ENCODE assay signal across 1 cellular context in the genomic region with DNA sequence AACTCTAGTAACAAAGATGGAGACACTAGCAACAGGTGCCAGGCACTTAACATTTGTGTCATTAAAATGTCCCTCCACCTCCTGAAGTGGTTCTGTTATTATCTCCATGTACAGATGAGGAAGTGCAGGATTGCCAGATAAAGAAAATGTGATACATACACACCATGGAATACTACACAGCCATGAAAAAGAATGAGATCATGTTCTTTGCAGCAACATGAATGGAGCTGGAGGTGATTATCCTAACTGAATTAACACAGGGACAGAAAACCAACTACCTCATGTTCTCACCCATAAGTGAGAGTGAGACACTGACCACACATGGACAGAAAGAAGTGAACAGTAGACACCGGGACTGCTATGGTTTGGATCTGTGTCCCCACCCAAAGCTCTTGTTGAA.
TF ChIP-seq lines count a peak whose summit lies in the region.

No MANE protein-coding gene starts in this region.

TF ChIP-seq in HEK293, 187 proteins besides CTCF, POLR2A, EP300 and RAD21 (continued from another document):
- no peak for TF ChIP-seq ZNF654 (tag by site-specific recombination; IDR thresholded peaks at IDR 0.05; ENCODE audit: low read depth)
- TF ChIP-seq ZBTB44 (tag by site-specific recombination; IDR thresholded peaks at IDR 0.05): no peak
- no peak for TF ChIP-seq ZNF19 (tag by site-specific recombination; IDR thresholded peaks at IDR 0.05; ENCODE audit: low read depth)
- TF ChIP-seq ZFP69B (tag by site-specific recombination; IDR thresholded peaks at IDR 0.05): no peak
- TF ChIP-seq ZNF146 (tag by site-specific recombination; IDR thresholded peaks at IDR 0.05): peak; percentile 93
- TF ChIP-seq TCF7L2 (IDR thresholded peaks at IDR 0.05; ENCODE audit: borderline replicate concordance, low read depth, low read length): no peak
- TF ChIP-seq ZNF23 (tag by site-specific recombination; IDR thresholded peaks at IDR 0.05; ENCODE audit: borderline replicate concordance): no peak
- TF ChIP-seq, protein P1, sequence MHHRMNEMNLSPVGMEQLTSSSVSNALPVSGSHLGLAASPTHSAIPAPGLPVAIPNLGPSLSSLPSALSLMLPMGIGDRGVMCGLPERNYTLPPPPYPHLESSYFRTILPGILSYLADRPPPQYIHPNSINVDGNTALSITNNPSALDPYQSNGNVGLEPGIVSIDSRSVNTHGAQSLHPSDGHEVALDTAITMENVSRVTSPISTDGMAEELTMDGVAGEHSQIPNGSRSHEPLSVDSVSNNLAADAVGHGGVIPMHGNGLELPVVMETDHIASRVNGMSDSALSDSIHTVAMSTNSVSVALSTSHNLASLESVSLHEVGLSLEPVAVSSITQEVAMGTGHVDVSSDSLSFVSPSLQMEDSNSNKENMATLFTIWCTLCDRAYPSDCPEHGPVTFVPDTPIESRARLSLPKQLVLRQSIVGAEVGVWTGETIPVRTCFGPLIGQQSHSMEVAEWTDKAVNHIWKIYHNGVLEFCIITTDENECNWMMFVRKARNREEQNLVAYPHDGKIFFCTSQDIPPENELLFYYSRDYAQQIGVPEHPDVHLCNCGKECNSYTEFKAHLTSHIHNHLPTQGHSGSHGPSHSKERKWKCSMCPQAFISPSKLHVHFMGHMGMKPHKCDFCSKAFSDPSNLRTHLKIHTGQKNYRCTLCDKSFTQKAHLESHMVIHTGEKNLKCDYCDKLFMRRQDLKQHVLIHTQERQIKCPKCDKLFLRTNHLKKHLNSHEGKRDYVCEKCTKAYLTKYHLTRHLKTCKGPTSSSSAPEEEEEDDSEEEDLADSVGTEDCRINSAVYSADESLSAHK (tag by site-specific recombination; IDR thresholded peaks at IDR 0.05): no peak
- 0 out of 2 replicates have a peak, but pooled peaks have one; percentile 36 for TF ChIP-seq ZSCAN5A (tag by site-specific recombination; IDR thresholded peaks at IDR 0.05)
- TF ChIP-seq SP3 (tag by site-specific recombination; IDR thresholded peaks at IDR 0.05): no peak
- TF ChIP-seq ATF2 (tag by site-specific recombination; IDR thresholded peaks at IDR 0.05; ENCODE audit: low read depth): no peak
- no peak for TF ChIP-seq ZNF24 (tag by site-specific recombination; IDR thresholded peaks at IDR 0.05)
- TF ChIP-seq ZNF280D (tag by site-specific recombination; IDR thresholded peaks at IDR 0.05): peak; percentile 63; the same call in 1 of the 2 replicates
- no peak for TF ChIP-seq KLF8 (tag by site-specific recombination; IDR thresholded peaks at IDR 0.05)
- TF ChIP-seq GLI4 (tag by site-specific recombination; IDR thresholded peaks at IDR 0.05): no peak
- no peak for TF ChIP-seq ZNF404 (tag by site-specific recombination; IDR thresholded peaks at IDR 0.05)
- no peak for TF ChIP-seq KLF16 (tag by site-specific recombination; IDR thresholded peaks at IDR 0.05)
- TF ChIP-seq ZNF341 (tag by site-specific recombination; IDR thresholded peaks at IDR 0.05; ENCODE audit: low read depth): no peak
- no peak for TF ChIP-seq ZSCAN30 (tag by site-specific recombination; IDR thresholded peaks at IDR 0.05)
- no peak for TF ChIP-seq ZNF302 (tag by site-specific recombination; IDR thresholded peaks at IDR 0.05; ENCODE audit: low read depth)
- TF ChIP-seq ZNF621 (tag by site-specific recombination; IDR thresholded peaks at IDR 0.05): no peak
- TF ChIP-seq ZNF354C (tag by site-specific recombination; IDR thresholded peaks at IDR 0.05; ENCODE audit: borderline replicate concordance, low read depth): no peak
- no peak for TF ChIP-seq ZNF701 (tag by site-specific recombination; IDR thresholded peaks at IDR 0.05)
- TF ChIP-seq ZNF214 (tag by site-specific recombination; IDR thresholded peaks at IDR 0.05; ENCODE audit: borderline replicate concordance): no peak
- no peak for TF ChIP-seq ZNF140 (tag by site-specific recombination; IDR thresholded peaks at IDR 0.05)
- TF ChIP-seq ZNF157 (tag by site-specific recombination; IDR thresholded peaks at IDR 0.05): no peak
TF ChIP-seq in HEK293: peak in this region for 6.
